Comparison of ENCODE assay signal across 8 cellular contexts in genomic region chr17:5418858-5419355, GRCh38. TPM values are rescaled to one million over a fixed set of nuclear protein-coding genes. Genes with fewer than 3 reads are reported as not detected.
DNase-seq lines count a peak whose midpoint lies in the region; ATAC-seq, FAIRE-seq and TF ChIP-seq lines count a peak whose summit lies in the region.

No MANE protein-coding gene starts in this region.

- peak overlapping the region; percentile 100 for H3K4me3 Mint-ChIP-seq in activated T-helper 1 cell treated with anti-CD3 and anti-CD28 coated beads, Interleukin-12 subunit alpha, Interleukin-12 subunit beta, Interleukin-2, Interleukin-4 antibody, amounts not matched to agents 30 ng/mL and 10 ng/mL and 1 ng/mL, durations not matched to agents 14 hours and 24 hours and 36 hours
- H3K4me3 Mint-ChIP-seq in progenitor cell of endocrine pancreas (ENCODE audit: low read depth) = peak overlapping the region; percentile 99

- intact Hi-C loops in activated T-helper 1 cell treated with anti-CD3 and anti-CD28 coated beads, Interleukin-12 subunit alpha, Interleukin-12 subunit beta, Interleukin-2, Interleukin-4 antibody, amounts not matched to agents 30 ng/mL and 10 ng/mL and 1 ng/mL, durations not matched to agents 14 hours and 24 hours and 36 hours (cut with micrococcal nuclease) = loop anchor here (1.0 to 10.0 kb wide), 7 partner anchors 20 to 472 kb away; partner anchors contain the start of genes C1QBP, DERL2, MIS12 and PFN1

- H3K36me3 ChIP-seq in urinary bladder (ENCODE audit: insufficient read depth) = peaks cover 5% of the 10 kb centered on the region

- TF ChIP-seq CTCF in foreskin fibroblast (IDR thresholded peaks at IDR 0.05; ENCODE audit: low read depth, low read length) (no peak), progenitor cell of endocrine pancreas (IDR thresholded peaks at IDR 0.05; ENCODE audit: unreplicated experiment) (no peak)

- peak overlapping the region; percentile 77 for H3K27ac ChIP-seq in urinary bladder (ENCODE audit: low read depth)

- WGBS in urinary bladder = under 1% methylated on average over 26 of the region's 26 CpGs

- no peaks in the 10 kb centered on the region for H3K4me1 ChIP-seq in urinary bladder (ENCODE audit: insufficient read depth)

- FAIRE-seq in GM12891 (lab: Jason Lieb, UNC) = peak; percentile 94

- peak; percentile 29 for ATAC-seq in HG02623 (IDR thresholded peaks at IDR 0.05; ENCODE audit: unreplicated experiment)

- H3K9me3 Mint-ChIP-seq in activated T-helper 1 cell treated with anti-CD3 and anti-CD28 coated beads, Interleukin-12 subunit alpha, Interleukin-12 subunit beta, Interleukin-2, Interleukin-4 antibody, amounts not matched to agents 30 ng/mL and 10 ng/mL and 1 ng/mL, durations not matched to agents 14 hours and 24 hours and 36 hours = no peaks in the 10 kb centered on the region
- no peaks in the 10 kb centered on the region for H3K9me3 Mint-ChIP-seq in progenitor cell of endocrine pancreas (ENCODE audit: low read depth)

- TF ChIP-seq POLR2A in GM12891 (IDR thresholded peaks at IDR 0.05; ENCODE audit: low read depth, low read length) = peak; percentile 45; the same call in 1 of the 2 replicates

- peak overlapping the region; percentile 99 for H3K27ac Mint-ChIP-seq in activated T-helper 1 cell treated with anti-CD3 and anti-CD28 coated beads, Interleukin-12 subunit alpha, Interleukin-12 subunit beta, Interleukin-2, Interleukin-4 antibody, amounts not matched to agents 30 ng/mL and 10 ng/mL and 1 ng/mL, durations not matched to agents 14 hours and 24 hours and 36 hours
- peak overlapping the region; percentile 99 for H3K27ac Mint-ChIP-seq in progenitor cell of endocrine pancreas

- H3K36me3 Mint-ChIP-seq in activated T-helper 1 cell treated with anti-CD3 and anti-CD28 coated beads, Interleukin-12 subunit alpha, Interleukin-12 subunit beta, Interleukin-2, Interleukin-4 antibody, amounts not matched to agents 30 ng/mL and 10 ng/mL and 1 ng/mL, durations not matched to agents 14 hours and 24 hours and 36 hours (ENCODE audit: low read depth) = peaks cover 30% of the 10 kb centered on the region
- H3K36me3 Mint-ChIP-seq in progenitor cell of endocrine pancreas (ENCODE audit: insufficient read depth) = peaks cover 11% of the 10 kb centered on the region

- H3K4me1 Mint-ChIP-seq in activated T-helper 1 cell treated with anti-CD3 and anti-CD28 coated beads, Interleukin-12 subunit alpha, Interleukin-12 subunit beta, Interleukin-2, Interleukin-4 antibody, amounts not matched to agents 30 ng/mL and 10 ng/mL and 1 ng/mL, durations not matched to agents 14 hours and 24 hours and 36 hours (ENCODE audit: low read depth) = peaks cover 34% of the 10 kb centered on the region
- peaks cover 23% of the 10 kb centered on the region for H3K4me1 Mint-ChIP-seq in progenitor cell of endocrine pancreas (ENCODE audit: low read depth)

- H3K4me3 ChIP-seq in foreskin fibroblast (ENCODE audit: low read depth in 1 of 2, low read length in 2 of 2) (peak overlapping the region; percentile 92 to 98), urinary bladder (ENCODE audit: low read depth, low read length) (peak overlapping the region; percentile 77)

- DNase-seq in GM12891 (ENCODE audit: insufficient read length, low spot score) (peak; percentile 38), NCI-H748 (lab: John Stamatoyannopoulos, UW; ENCODE audit: unreplicated experiment) (peak; percentile 65), foreskin fibroblast (peak; percentile 21 to 60), progenitor cell of endocrine pancreas (ENCODE audit: low spot score, unreplicated experiment) (no peak), DMS153 (lab: John Stamatoyannopoulos, UW) (no peak)
- peak; percentile 61 for DNase-seq in activated T-helper 1 cell treated with anti-CD3 and anti-CD28 coated beads, Interleukin-12 subunit alpha, Interleukin-12 subunit beta, Interleukin-2, Interleukin-4 antibody, amounts not matched to agents 30 ng/mL and 10 ng/mL and 1 ng/mL, durations not matched to agents 14 hours and 24 hours and 36 hours (ENCODE audit: low spot score)

- H3K27me3 Mint-ChIP-seq in activated T-helper 1 cell treated with anti-CD3 and anti-CD28 coated beads, Interleukin-12 subunit alpha, Interleukin-12 subunit beta, Interleukin-2, Interleukin-4 antibody, amounts not matched to agents 30 ng/mL and 10 ng/mL and 1 ng/mL, durations not matched to agents 14 hours and 24 hours and 36 hours (ENCODE audit: insufficient read depth) = no peaks in the 10 kb centered on the region
- H3K27me3 Mint-ChIP-seq in progenitor cell of endocrine pancreas = no peaks in the 10 kb centered on the region

TF ChIP-seq in GM12891, 5 proteins besides CTCF, POLR2A, EP300 and RAD21:
- TF ChIP-seq POU2F2 (IDR thresholded peaks at IDR 0.05; ENCODE audit: low read depth, low read length) (no peak; the same call in 1 of the 2 replicates), PAX5 (IDR thresholded peaks at IDR 0.05; ENCODE audit: insufficient read depth, low read length, severe bottlenecking) (peak; percentile 7), SPI1 (IDR thresholded peaks at IDR 0.05; ENCODE audit: low read depth, low read length) (peak; percentile 53)

RNA-seq across cellular contexts. Expression of gene NUP88, which starts 0.6 kb away (rescaled TPM):
- 111 TPM for polyA plus RNA-seq in GM12891 (2012; ENCODE audit: low read depth, missing spikeins)
- 165 and 170 TPM in 2 replicates for total RNA-seq in activated T-helper 1 cell treated with anti-CD3 and anti-CD28 coated beads, Interleukin-12 subunit alpha, Interleukin-12 subunit beta, Interleukin-2, Interleukin-4 antibody, amounts not matched to agents 30 ng/mL and 10 ng/mL and 1 ng/mL, durations not matched to agents 14 hours and 24 hours and 36 hours
- total RNA-seq in progenitor cell of endocrine pancreas = 64.9 and 79.0 TPM in 2 replicates
- 70.4 TPM for total RNA-seq in urinary bladder
- polyA plus RNA-seq in urinary bladder = 43.5 TPM

RNA-seq across cellular contexts. Expression of gene RPAIN, which starts 1.1 kb away (rescaled TPM):
- 43.3 TPM for polyA plus RNA-seq in GM12891 (2012; ENCODE audit: low read depth, missing spikeins)
- 61.0 and 67.0 TPM in 2 replicates for total RNA-seq in activated T-helper 1 cell treated with anti-CD3 and anti-CD28 coated beads, Interleukin-12 subunit alpha, Interleukin-12 subunit beta, Interleukin-2, Interleukin-4 antibody, amounts not matched to agents 30 ng/mL and 10 ng/mL and 1 ng/mL, durations not matched to agents 14 hours and 24 hours and 36 hours
- 109 and 115 TPM in 2 replicates for total RNA-seq in progenitor cell of endocrine pancreas
- total RNA-seq in urinary bladder = 31.5 TPM
- polyA plus RNA-seq in urinary bladder = 29.7 TPM

RNA-seq across cellular contexts. Expression of gene C1QBP, which starts 20.0 kb away (rescaled TPM):
- polyA plus RNA-seq in GM12891 (2012; ENCODE audit: low read depth, missing spikeins) = 331 TPM
- 410 and 413 TPM in 2 replicates for total RNA-seq in activated T-helper 1 cell treated with anti-CD3 and anti-CD28 coated beads, Interleukin-12 subunit alpha, Interleukin-12 subunit beta, Interleukin-2, Interleukin-4 antibody, amounts not matched to agents 30 ng/mL and 10 ng/mL and 1 ng/mL, durations not matched to agents 14 hours and 24 hours and 36 hours
- total RNA-seq in progenitor cell of endocrine pancreas = 108 and 123 TPM in 2 replicates
- total RNA-seq in urinary bladder = 94.9 TPM
- 108 TPM for polyA plus RNA-seq in urinary bladder

RNA-seq across cellular contexts. Expression of gene DHX33, which starts 49.9 kb away (rescaled TPM):
- polyA plus RNA-seq in GM12891 (2012; ENCODE audit: low read depth, missing spikeins) = 8.6 TPM
- total RNA-seq in activated T-helper 1 cell treated with anti-CD3 and anti-CD28 coated beads, Interleukin-12 subunit alpha, Interleukin-12 subunit beta, Interleukin-2, Interleukin-4 antibody, amounts not matched to agents 30 ng/mL and 10 ng/mL and 1 ng/mL, durations not matched to agents 14 hours and 24 hours and 36 hours = 38.0 and 41.8 TPM in 2 replicates
- total RNA-seq in progenitor cell of endocrine pancreas (26.0 and 26.9 TPM in 2 replicates), urinary bladder (9.1 TPM)
- polyA plus RNA-seq in urinary bladder = 8.3 TPM

Comparison
In these comparisons a context has a peak if more than half of its experiments do, and no peak if none do; other contexts are left out.
1. DNase-seq: peak in GM12891 (single experiment), NCI-H748 (single experiment), activated T-helper 1 cell treated with anti-CD3 and anti-CD28 coated beads, Interleukin-12 subunit alpha, Interleukin-12 subunit beta, Interleukin-2, Interleukin-4 antibody, amounts not matched to agents 30 ng/mL and 10 ng/mL and 1 ng/mL, durations not matched to agents 14 hours and 24 hours and 36 hours (single experiment) and foreskin fibroblast (2 of 2); none in progenitor cell of endocrine pancreas (single experiment) and DMS153 (single experiment).